8 cellular contexts compared by ENCODE assay signal in the genomic region with DNA sequence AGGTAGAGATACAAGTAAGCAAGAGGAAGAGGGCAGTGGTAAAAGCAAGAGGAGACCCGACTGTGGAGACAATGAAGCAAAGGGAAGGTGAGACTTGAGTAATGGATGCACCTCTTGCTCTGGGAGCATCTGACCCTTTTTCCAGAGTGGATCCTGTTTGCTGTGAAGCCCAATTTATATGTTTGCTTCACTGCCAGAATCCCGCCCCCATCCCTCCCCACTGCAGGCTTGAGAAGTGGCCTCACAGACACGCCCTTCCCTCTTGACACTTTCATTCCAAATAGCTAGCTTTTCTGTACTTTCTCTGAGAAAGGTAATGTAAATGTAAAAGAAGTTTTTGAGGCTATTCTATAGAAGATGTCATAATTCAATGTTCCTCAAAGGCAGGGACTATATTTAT. TPM values are rescaled to one million over a fixed set of nuclear protein-coding genes. Genes with fewer than 3 reads are reported as not detected.
DNase-seq lines count a peak whose midpoint lies in the region; ATAC-seq, FAIRE-seq and TF ChIP-seq lines count a peak whose summit lies in the region.

No MANE protein-coding gene starts in this region.

- POLR2A ChIA-PET in endothelial cell of umbilical vein (lab: Charles Lee) = no interaction called here

- no peak overlapping the region for H4K8ac ChIP-seq in H9 (replicated peaks; ENCODE audit: insufficient read length, low read depth, low read length)

- peaks cover 0 to 11% (median 7%) of the 10 kb centered on the region in 3 experiments; a peak in 6 of 7 replicates for H3K36me3 Mint-ChIP-seq in H9 (ENCODE audit: insufficient read depth in 1 of 3, low read depth in 3 of 3)

- H3K4me3 ChIP-seq in OCI-LY3 (ENCODE audit: low read length) (peak overlapping the region; percentile 90), endothelial cell of umbilical vein (replicated peaks in 1 of 3; ENCODE audit: insufficient read depth in 1 of 3, low read depth in 1 of 3, low read length in 3 of 3) (peak overlapping the region in 1 of 3 experiments; percentile 91), retinal pigment epithelial cell (ENCODE audit: low read length) (peak overlapping the region; percentile 97)

- peaks cover 8% of the 10 kb centered on the region for H3K23me2 ChIP-seq in H9 (ENCODE audit: insufficient read length, low read depth, low read length, poor library complexity, severe bottlenecking)

- no peak overlapping the region for H3K9ac ChIP-seq in H9 (ENCODE audit: extremely low read depth, insufficient read length, low read length)
- peak overlapping the region; percentile 60 for H3K9ac ChIP-seq in OCI-LY3 (ENCODE audit: low read length)
- H3K9ac ChIP-seq in endothelial cell of umbilical vein (replicated peaks; ENCODE audit: extremely low read depth, insufficient read depth, low read length) = no peak overlapping the region

- peaks cover 22% of the 10 kb centered on the region for H3K27me3 Mint-ChIP-seq in H9 (ENCODE audit: low read depth)

- H3K23ac ChIP-seq in H9 (ENCODE audit: insufficient read length, low read depth, low read length) = no peak overlapping the region

- intact Hi-C loops in endothelial cell of umbilical vein (cut with micrococcal nuclease) = no loop called here

- no peak overlapping the region for H3K56ac ChIP-seq in H9 (ENCODE audit: insufficient read length, low read depth, low read length)

- no peak overlapping the region for H2AK5ac ChIP-seq in H9 (ENCODE audit: insufficient read length, low read length)

- H4K20me1 ChIP-seq in H9 (ENCODE audit: control insufficient read depth, insufficient read depth, insufficient read length) (no peaks in the 10 kb centered on the region), OCI-LY3 (ENCODE audit: insufficient read depth, low read length) (no peaks in the 10 kb centered on the region), endothelial cell of umbilical vein (replicated peaks; ENCODE audit: control insufficient read depth, extremely low read depth, insufficient read depth, low read length) (no peaks in the 10 kb centered on the region)

- peaks cover 21% of the 10 kb centered on the region in 2 experiments for H3K4me1 Mint-ChIP-seq in H9

- H2BK5ac ChIP-seq in H9 (ENCODE audit: insufficient read length, low read length) = no peak overlapping the region

- CTCF ChIA-PET in endothelial cell of umbilical vein (lab: Charles Lee) = interaction anchor here (0.9 to 2.2 kb wide), 6 partner anchors 10 to 177 kb away, joined by 3 to 5 read pairs (median 4); a partner anchor contains a TSS

- H3K4me1 ChIP-seq in H9 (ENCODE audit: insufficient read depth, low read length) (no peaks in the 10 kb centered on the region; the same call in 1 of the 2 replicates), OCI-LY3 (ENCODE audit: low read length) (peaks cover 14% of the 10 kb centered on the region), endothelial cell of umbilical vein (ENCODE audit: control insufficient read depth, extremely low read depth, insufficient read depth, low read length) (peaks cover 12% of the 10 kb centered on the region)

- H3K4ac ChIP-seq in H9 (ENCODE audit: low read depth, low read length) = no peak overlapping the region

- peak overlapping the region; percentile 90 to 98 for H3K4me3 Mint-ChIP-seq in H9

- H2BK120ac ChIP-seq in H9 (ENCODE audit: low read depth, low read length, poor library complexity, severe bottlenecking) = no peak overlapping the region

- no peak overlapping the region for H3K18ac ChIP-seq in H9 (ENCODE audit: insufficient read length, low read depth, low read length)

- no peak for TF ChIP-seq POLR2A in endothelial cell of umbilical vein (IDR thresholded peaks at IDR 0.05; ENCODE audit: low read depth, low read length)

- TF ChIP-seq CTCF in H9 (conservative IDR thresholded peaks at IDR 0.05) (no peak), OCI-LY3 (IDR thresholded peaks at IDR 0.05; ENCODE audit: low read depth, low read length) (no peak), endothelial cell of umbilical vein (IDR thresholded peaks at IDR 0.05; ENCODE audit: extremely low read depth in 1 of 2, insufficient read depth in 1 of 2, low read depth in 1 of 2, low read length in 2 of 2) (no peak), retinal pigment epithelial cell (conservative IDR thresholded peaks at IDR 0.05; ENCODE audit: low read depth, low read length) (no peak)

- H2BK15ac ChIP-seq in H9 (ENCODE audit: low read depth, low read length) = no peak overlapping the region

- H3K36me3 ChIP-seq in OCI-LY3 (replicated peaks; ENCODE audit: low read depth, low read length) (peaks cover 10% of the 10 kb centered on the region), endothelial cell of umbilical vein (ENCODE audit: control insufficient read depth in 2 of 2, extremely low read depth in 1 of 2, insufficient read depth in 2 of 2, low read length in 2 of 2) (peaks cover 2 to 4% of the 10 kb centered on the region in 2 experiments)

- FAIRE-seq in endothelial cell of umbilical vein (lab: Jason Lieb, UNC) = peak; percentile 40

- DNase-seq in H9 (no peak), endothelial cell of umbilical vein (ENCODE audit: low read depth, low spot score) (no peak), retinal pigment epithelial cell (ENCODE audit: low read depth) (no peak), NOMO-1 treated with dmso at 0.1 percent for 144 hours (lab: John Stamatoyannopoulos, UW; ENCODE audit: unreplicated experiment) (no peak)

- H3K9me1 ChIP-seq in endothelial cell of umbilical vein (replicated peaks; ENCODE audit: control insufficient read depth, extremely low read depth, insufficient read depth, low read length) = no peaks in the 10 kb centered on the region

- H2BK20ac ChIP-seq in H9 (ENCODE audit: low read depth, low read length, poor library complexity, severe bottlenecking) = no peak overlapping the region

- no peak overlapping the region for H3T11ph ChIP-seq in H9 (ENCODE audit: low read length)

- dilution Hi-C loops in endothelial cell of umbilical vein (cut with MboI; ENCODE audit: extremely low pct_ligation_motif_present, low sequenced_read_pairs) = no loop called here

- H3K27me3 ChIP-seq in H9 (ENCODE audit: insufficient read depth, low read length) (no peaks in the 10 kb centered on the region), OCI-LY3 (ENCODE audit: low read depth, low read length) (no peaks in the 10 kb centered on the region), endothelial cell of umbilical vein (ENCODE audit: control insufficient read depth in 2 of 2, insufficient read depth in 2 of 2, low read length in 2 of 2) (peaks cover 2 to 5% of the 10 kb centered on the region in 2 experiments)

- H3K9me3 ChIP-seq in H9 (ENCODE audit: control insufficient read depth, low read depth, low read length) = no peaks in the 10 kb centered on the region
- H3K9me3 ChIP-seq in OCI-LY3 (ENCODE audit: insufficient read depth, low read length) = no peaks in the 10 kb centered on the region
- no peaks in the 10 kb centered on the region for H3K9me3 ChIP-seq in endothelial cell of umbilical vein (replicated peaks; ENCODE audit: control insufficient read depth, insufficient read depth, low read length)

- H3K14ac ChIP-seq in H9 (ENCODE audit: insufficient read depth, low read length) = no peak overlapping the region

- H3K79me2 ChIP-seq in H9 (ENCODE audit: insufficient read depth, low read length) = peaks cover 6% of the 10 kb centered on the region; the same call in 1 of the 2 replicates
- H3K79me2 ChIP-seq in OCI-LY3 (ENCODE audit: low read length) = peaks cover 28% of the 10 kb centered on the region
- H3K79me2 ChIP-seq in endothelial cell of umbilical vein (ENCODE audit: control insufficient read depth, insufficient read depth, low read length) = peaks cover 19% of the 10 kb centered on the region

- no CpG with 5 or more reads among the region's 3 CpGs for WGBS in H9 (ENCODE audit: extremely low coverage, insufficient read length, low lambda C conversion rate)

- no TSS peak for BruUV-seq in endothelial cell of umbilical vein (replicated peaks; lab: Mats Ljungman, UMichigan)

- H4K91ac ChIP-seq in H9 (ENCODE audit: insufficient read length, low read depth, low read length) = no peak overlapping the region

- H3K79me1 ChIP-seq in H9 (ENCODE audit: insufficient read depth, low read depth, low read length, poor library complexity, severe bottlenecking) = no peaks in the 10 kb centered on the region

- no peak overlapping the region for H2AFZ ChIP-seq in H9 (ENCODE audit: low read length)
- no peak overlapping the region for H2AFZ ChIP-seq in OCI-LY3 (ENCODE audit: low read depth, low read length)
- peak overlapping the region; percentile 22 for H2AFZ ChIP-seq in endothelial cell of umbilical vein (ENCODE audit: low read depth, low read length)

- H3K27ac ChIP-seq in H9 (ENCODE audit: insufficient read length, low read depth, low read length) = no peak overlapping the region
- no peak overlapping the region for H3K27ac ChIP-seq in OCI-LY3 (ENCODE audit: low read length)
- H3K27ac ChIP-seq in endothelial cell of umbilical vein (ENCODE audit: insufficient read depth, low read depth, low read length) = no peak overlapping the region

- H3K4me2 ChIP-seq in H9 (ENCODE audit: insufficient read depth, insufficient read length, low read length) = peak overlapping the region; percentile 94
- peak overlapping the region; percentile 83 for H3K4me2 ChIP-seq in OCI-LY3 (ENCODE audit: low read length)
- peak overlapping the region; percentile 99 for H3K4me2 ChIP-seq in endothelial cell of umbilical vein (ENCODE audit: insufficient read depth, low read length)

- H4K5ac ChIP-seq in H9 (ENCODE audit: insufficient read length, low read depth, low read length) = no peak overlapping the region

- no peak overlapping the region for H2BK12ac ChIP-seq in H9 (ENCODE audit: insufficient read length, low read depth, low read length)

- H3K27ac Mint-ChIP-seq in H9 = peak overlapping the region in 1 of 3 experiments; percentile 41; a peak in 2 of 7 replicates

- ATAC-seq in GM19397 (IDR thresholded peaks at IDR 0.05; ENCODE audit: unreplicated experiment) (no peak), GM21723 (IDR thresholded peaks at IDR 0.05; ENCODE audit: unreplicated experiment) (no peak), HG02970 (IDR thresholded peaks at IDR 0.05; ENCODE audit: low FRiP score, unreplicated experiment) (no peak)

- peaks cover 10 to 15% of the 10 kb centered on the region in 2 experiments for H3K9me3 Mint-ChIP-seq in H9

RNA-seq across cellular contexts. Expression of a gene that starts 0.7 kb away (rescaled TPM):
- total RNA-seq in H9 (2021) = 92.4 and 105 TPM in 2 replicates
- total RNA-seq in endothelial cell of umbilical vein = 74.4 and 76.7 TPM in 2 replicates
- polyA plus RNA-seq in endothelial cell of umbilical vein = 49.7 and 53.4 TPM in 2 replicates
- 49.6 and 54.8 TPM in 2 replicates for polyA plus RNA-seq in endothelial cell of umbilical vein (2011; cell fraction: cytosol; rRNA removed)
- polyA plus RNA-seq in endothelial cell of umbilical vein (2011; cell fraction: nucleus; rRNA removed) = 165 and 166 TPM in 2 replicates
- 99.6 and 139 TPM in 2 replicates for polyA plus RNA-seq in endothelial cell of umbilical vein (2012)
- polyA minus RNA-seq in endothelial cell of umbilical vein = 136 and 149 TPM in 2 replicates
- 35.2 TPM for polyA minus RNA-seq in endothelial cell of umbilical vein (2011; cell fraction: cytosol; rRNA and poly(A)+ RNA removed)
- polyA minus RNA-seq in endothelial cell of umbilical vein (2011; cell fraction: nucleus; rRNA and poly(A)+ RNA removed) = 36.8 and 57.4 TPM in 2 replicates

RNA-seq across cellular contexts. Expression of a gene that starts 12.6 kb away (rescaled TPM):
- total RNA-seq in H9 (2021) (28.8 and 30.1 TPM in 2 replicates), endothelial cell of umbilical vein (20.5 and 21.3 TPM in 2 replicates)
- polyA plus RNA-seq in endothelial cell of umbilical vein = 8.4 and 9.9 TPM in 2 replicates
- polyA plus RNA-seq in endothelial cell of umbilical vein (2011; cell fraction: cytosol; rRNA removed) = 9.3 and 9.7 TPM in 2 replicates
- 12.5 and 13.3 TPM in 2 replicates for polyA plus RNA-seq in endothelial cell of umbilical vein (2011; cell fraction: nucleus; rRNA removed)
- polyA plus RNA-seq in endothelial cell of umbilical vein (2012) = 7.4 and 12.4 TPM in 2 replicates
- 19.4 and 22.0 TPM in 2 replicates for polyA minus RNA-seq in endothelial cell of umbilical vein
- 28.5 TPM for polyA minus RNA-seq in endothelial cell of umbilical vein (2011; cell fraction: cytosol; rRNA and poly(A)+ RNA removed)
- polyA minus RNA-seq in endothelial cell of umbilical vein (2011; cell fraction: nucleus; rRNA and poly(A)+ RNA removed) = 22.4 and 38.8 TPM in 2 replicates

RNA-seq across cellular contexts. Expression of a gene that starts 38.8 kb away (rescaled TPM):
- total RNA-seq in H9 (2021) (8.9 and 10.9 TPM in 2 replicates), endothelial cell of umbilical vein (26.5 and 29.7 TPM in 2 replicates)
- 14.5 and 14.9 TPM in 2 replicates for polyA plus RNA-seq in endothelial cell of umbilical vein
- polyA plus RNA-seq in endothelial cell of umbilical vein (2011; cell fraction: cytosol; rRNA removed) = 16.9 and 17.3 TPM in 2 replicates
- polyA plus RNA-seq in endothelial cell of umbilical vein (2011; cell fraction: nucleus; rRNA removed) = 16.9 and 19.7 TPM in 2 replicates
- polyA plus RNA-seq in endothelial cell of umbilical vein (2012) = 16.5 and 24.5 TPM in 2 replicates
- 36.0 and 48.5 TPM in 2 replicates for polyA minus RNA-seq in endothelial cell of umbilical vein
- polyA minus RNA-seq in endothelial cell of umbilical vein (2011; cell fraction: cytosol; rRNA and poly(A)+ RNA removed) = 21.3 TPM
- polyA minus RNA-seq in endothelial cell of umbilical vein (2011; cell fraction: nucleus; rRNA and poly(A)+ RNA removed) = 16.8 and 21.0 TPM in 2 replicates
